In the genomic region with DNA sequence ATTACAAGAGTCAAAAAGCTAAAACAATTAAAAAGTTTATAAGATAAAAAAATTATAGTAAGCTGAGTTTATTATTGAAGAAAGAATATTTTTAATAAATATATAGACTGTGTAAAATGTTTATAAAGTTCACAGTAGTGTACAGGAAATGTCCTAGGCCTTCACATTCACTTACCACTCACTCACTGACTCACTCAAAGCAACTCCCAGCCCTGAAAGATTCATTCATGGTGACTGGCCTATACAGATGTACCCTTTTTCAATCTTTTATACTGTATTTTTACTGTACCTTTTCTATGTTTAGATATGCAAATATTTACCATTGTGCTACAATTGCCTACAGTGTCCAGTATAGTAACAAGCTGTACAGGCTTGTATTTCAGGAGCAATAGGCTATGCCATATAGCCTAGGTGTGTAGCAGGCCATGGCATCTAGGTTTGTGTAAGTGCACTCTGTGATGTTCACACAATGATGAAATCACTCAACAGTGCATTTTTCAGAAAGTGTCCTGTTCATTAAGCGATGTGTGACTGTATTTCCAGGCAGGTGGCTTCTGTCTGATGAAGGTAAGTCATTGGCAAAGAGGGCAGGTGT, we compare ENCODE assay signal across 19 cellular contexts.
DNase-seq lines count a peak whose midpoint lies in the region; FAIRE-seq and TF ChIP-seq lines count a peak whose summit lies in the region.
"Had no signal": no experiment of that assay in that cellular context is flagged by ENCODE, and none has a peak within 500 bp of the region (broad histone marks: within the 10 kb centered on the region; RNA-seq: fewer than 3 reads in every experiment).

No MANE protein-coding gene starts in this region.

- POLR2A ChIA-PET in Caco-2 (lab: Charles Lee) (no interaction called here), HEK293T (lab: Yijun Ruan, JAX) (no interaction called here)

- no peaks in the 10 kb centered on the region for H4K20me1 ChIP-seq in fibroblast of lung (ENCODE audit: control insufficient read depth, extremely low read depth, insufficient read depth, low read length)
- H4K20me1 ChIP-seq: BLaER1 had no signal

- H3K9me3 ChIP-seq in fibroblast of lung (ENCODE audit: control insufficient read depth, insufficient read depth, low read depth, low read length) (no peaks in the 10 kb centered on the region), Caco-2 (no peaks in the 10 kb centered on the region)
- H3K9me3 ChIP-seq: BLaER1, left ventricle myocardium inferior, ovary, spleen, tibial nerve had no signal

- TF ChIP-seq CTCF in fibroblast of lung (conservative IDR thresholded peaks at IDR 0.05 in 1 of 2, IDR thresholded peaks at IDR 0.05 in 1 of 2; ENCODE audit: low read depth in 1 of 2, low read length in 2 of 2) (no peak), Caco-2 (IDR thresholded peaks at IDR 0.05; ENCODE audit: insufficient read depth in 1 of 2, low read depth in 1 of 2, low read length in 1 of 2, severe bottlenecking in 1 of 2, unreplicated experiment in 1 of 2) (no peak)

- H3K4me1 ChIP-seq in fibroblast of lung (ENCODE audit: control insufficient read depth, extremely low read depth, insufficient read depth, low read length) (peaks cover 7% of the 10 kb centered on the region), Caco-2 (no peaks in the 10 kb centered on the region)
- H3K4me1 ChIP-seq: left ventricle myocardium inferior had no signal

- no peaks in the 10 kb centered on the region for H3K36me3 ChIP-seq in fibroblast of lung (ENCODE audit: control insufficient read depth, insufficient read depth, low read length)
- H3K36me3 ChIP-seq in Caco-2 (ENCODE audit: control insufficient read depth, insufficient read depth, low read length) = no peaks in the 10 kb centered on the region
- H3K36me3 ChIP-seq: BLaER1, left ventricle myocardium inferior, ovary, spleen, tibial nerve had no signal

- no peaks in the 10 kb centered on the region for H3K9me3 Mint-ChIP-seq in Caco-2 (ENCODE audit: unreplicated experiment)
- H3K9me3 Mint-ChIP-seq: T-helper 1 cell treated with Interleukin-12 subunit alpha and Interleukin-12 subunit beta and Interleukin-4 antibody, amounts not matched to agents 30 μg/mL and 1 μg/mL, for 36 hours; WTC11 had no signal

- no peak for TF ChIP-seq POLR2A in GM12892 (IDR thresholded peaks at IDR 0.05; ENCODE audit: low read depth, low read length)

- no peak overlapping the region for H2AFZ ChIP-seq in fibroblast of lung (ENCODE audit: low read length)

- H3K27ac Mint-ChIP-seq in Caco-2 (ENCODE audit: unreplicated experiment) = no peak overlapping the region
- H3K27ac Mint-ChIP-seq: activated T-helper 17 cell treated with anti-CD3 and anti-CD28 coated beads, Interleukin-2, amount 50 U/mL, for 72 hours; stimulated activated effector memory CD8-positive, alpha-beta T cell treated with anti-CD3 and anti-CD28 coated beads, Interleukin-12 subunit alpha, Interleukin-12 subunit beta, amount 100 ng/mL, for 72 hours; T-helper 1 cell treated with Interleukin-12 subunit alpha and Interleukin-12 subunit beta and Interleukin-4 antibody, amounts not matched to agents 30 μg/mL and 1 μg/mL, for 36 hours; WTC11 had no signal

- H3K4me3 ChIP-seq in fibroblast of lung (replicated peaks in 1 of 4; ENCODE audit: control extremely low read depth in 1 of 4, insufficient read depth in 1 of 4, low read depth in 3 of 4, low read length in 4 of 4) (no peak overlapping the region), skeletal muscle cell (ENCODE audit: low read depth, low read length) (no peak overlapping the region), Caco-2 (ENCODE audit: low read depth, low read length) (no peak overlapping the region)
- H3K4me3 ChIP-seq: BLaER1, left ventricle myocardium inferior, ovary, spleen, tibial nerve had no signal

- no TSS peak for BruUV-seq in Caco-2 (replicated peaks; lab: Mats Ljungman, UMichigan)

- CTCF ChIA-PET in Caco-2 (lab: Charles Lee) = no interaction called here
- CTCF ChIA-PET in HEK293T (lab: Yijun Ruan, JAX) = no interaction called here

- no peak overlapping the region for H3K9ac ChIP-seq in fibroblast of lung (ENCODE audit: insufficient read depth, low read length)
- H3K9ac ChIP-seq: BLaER1 had no signal

- DNase-seq in HPDE6-E6E7 (ENCODE audit: extremely low spot score) = peak; percentile 20
- peak; percentile 4 for DNase-seq in RKO (ENCODE audit: low spot score)
- DNase-seq in fibroblast of lung (ENCODE audit: low read depth in 2 of 2) = peak; percentile 49 to 51
- DNase-seq in skeletal muscle cell (ENCODE audit: low read depth) = peak; percentile 15
- no peak for DNase-seq in Caco-2
- DNase-seq in HEK293T (ENCODE audit: extremely low spot score) = no peak
- no peak for DNase-seq in GM12892 (ENCODE audit: insufficient read length)
- DNase-seq: cortex of kidney, hypothalamus, left ventricle myocardium inferior, MV-4-11, ovary, spleen had no signal

- H3K79me2 ChIP-seq in fibroblast of lung (ENCODE audit: control insufficient read depth, insufficient read depth, low read length) = no peaks in the 10 kb centered on the region

- no peak overlapping the region for H3K4me3 Mint-ChIP-seq in Caco-2 (ENCODE audit: unreplicated experiment)
- H3K4me3 Mint-ChIP-seq: activated T-helper 17 cell treated with anti-CD3 and anti-CD28 coated beads, Interleukin-2, amount 50 U/mL, for 72 hours; stimulated activated effector memory CD8-positive, alpha-beta T cell treated with anti-CD3 and anti-CD28 coated beads, Interleukin-12 subunit alpha, Interleukin-12 subunit beta, amount 100 ng/mL, for 72 hours; T-helper 1 cell treated with Interleukin-12 subunit alpha and Interleukin-12 subunit beta and Interleukin-4 antibody, amounts not matched to agents 30 μg/mL and 1 μg/mL, for 36 hours; WTC11 had no signal

- no peak overlapping the region for H3K27ac ChIP-seq in fibroblast of lung (ENCODE audit: insufficient read depth, low read length)
- H3K27ac ChIP-seq: BLaER1, left ventricle myocardium inferior, ovary, spleen, tibial nerve had no signal

- no peaks in the 10 kb centered on the region for H3K27me3 ChIP-seq in fibroblast of lung (ENCODE audit: control insufficient read depth, insufficient read depth, low read length)
- H3K27me3 ChIP-seq in Caco-2 (replicated peaks; ENCODE audit: control insufficient read depth, insufficient read depth, low read length) = no peaks in the 10 kb centered on the region
- H3K27me3 ChIP-seq: BLaER1, ovary, spleen, tibial nerve had no signal

- no peak overlapping the region for H3K4me2 ChIP-seq in fibroblast of lung (ENCODE audit: extremely low read depth, insufficient read depth, low read length)
- H3K4me2 ChIP-seq: BLaER1 had no signal

- no peaks in the 10 kb centered on the region for H3K36me3 Mint-ChIP-seq in Caco-2 (ENCODE audit: insufficient read depth, unreplicated experiment)
- H3K36me3 Mint-ChIP-seq: stimulated activated effector memory CD8-positive, alpha-beta T cell treated with anti-CD3 and anti-CD28 coated beads, Interleukin-12 subunit alpha, Interleukin-12 subunit beta, amount 100 ng/mL, for 72 hours; WTC11 had no signal

- H3K27me3 Mint-ChIP-seq in Caco-2 (ENCODE audit: insufficient read depth, unreplicated experiment) = peaks cover 1% of the 10 kb centered on the region
- H3K27me3 Mint-ChIP-seq: activated T-helper 17 cell treated with anti-CD3 and anti-CD28 coated beads, Interleukin-2, amount 50 U/mL, for 72 hours had no signal

- FAIRE-seq in GM12892 (lab: Jason Lieb, UNC) = no peak

- intact Hi-C loops in Caco-2 (cut with micrococcal nuclease; ENCODE audit: unreplicated experiment) = no loop called here

- H3K4me1 Mint-ChIP-seq in Caco-2 (ENCODE audit: low read depth, unreplicated experiment) = no peaks in the 10 kb centered on the region
- H3K4me1 Mint-ChIP-seq: activated T-helper 17 cell treated with anti-CD3 and anti-CD28 coated beads, Interleukin-2, amount 50 U/mL, for 72 hours; stimulated activated effector memory CD8-positive, alpha-beta T cell treated with anti-CD3 and anti-CD28 coated beads, Interleukin-12 subunit alpha, Interleukin-12 subunit beta, amount 100 ng/mL, for 72 hours had no signal

TF ChIP-seq in HEK293T, 16 proteins besides CTCF, POLR2A, EP300 and RAD21:
- no peak for TF ChIP-seq HDGF (IDR thresholded peaks at IDR 0.05; ENCODE audit: borderline replicate concordance)
- TF ChIP-seq CTBP1 (IDR thresholded peaks at IDR 0.05; ENCODE audit: borderline replicate concordance) = no peak

Comparison
In these comparisons a context has a peak if more than half of its experiments do, and no peak if none do; other contexts are left out.
1. DNase-seq: peak in HPDE6-E6E7 (single experiment), RKO (single experiment), fibroblast of lung (2 of 2) and skeletal muscle cell (single experiment); none in Caco-2 (0 of 2), HEK293T (single experiment) and GM12892 (single experiment).